4 cellular contexts compared by ENCODE assay signal in the genomic region with DNA sequence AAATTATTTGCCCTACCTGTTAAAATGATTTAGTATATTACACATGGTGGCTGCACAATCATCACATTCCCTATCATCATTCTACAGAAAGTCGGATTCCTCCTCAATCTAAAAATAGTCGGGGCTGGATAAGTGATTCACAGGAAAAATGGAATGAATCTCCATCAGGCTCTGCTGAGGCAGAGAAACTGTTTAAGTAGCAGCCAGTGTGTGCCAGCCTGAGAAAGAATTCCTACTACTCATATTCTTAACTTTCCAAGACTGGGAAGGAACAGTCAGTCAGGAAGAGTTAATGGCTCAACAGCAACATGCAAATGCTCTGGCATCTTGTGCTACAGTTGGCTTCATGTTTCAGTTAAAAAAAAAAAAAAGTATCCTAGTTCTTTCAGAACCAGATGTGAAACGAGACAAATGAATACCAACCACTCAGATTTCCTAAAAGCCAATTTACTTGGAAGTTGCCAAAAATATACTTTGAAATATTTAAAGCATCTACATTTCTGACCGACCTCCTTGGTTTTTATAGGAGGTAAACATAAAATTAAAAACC.
TF ChIP-seq lines count a peak whose summit lies in the region.

No MANE protein-coding gene starts in this region.

TF ChIP-seq in SK-N-SH, 30 proteins besides CTCF, POLR2A, EP300 and RAD21 (continued from another document and continues in another):
- TF ChIP-seq RFX5 (IDR thresholded peaks at IDR 0.05; ENCODE audit: low read length) (no peak), MAX (IDR thresholded peaks at IDR 0.05; ENCODE audit: low read depth) (no peak), PBX3 (IDR thresholded peaks at IDR 0.05) (no peak), MXI1 (IDR thresholded peaks at IDR 0.05; ENCODE audit: low read depth, low read length) (no peak), FOXJ3 (CRISPR knock-in tag; IDR thresholded peaks at IDR 0.05) (no peak), IRF3 (IDR thresholded peaks at IDR 0.05; ENCODE audit: low read depth, low read length) (no peak), SMC3 (IDR thresholded peaks at IDR 0.05; ENCODE audit: low read depth, low read length) (no peak), FOXM1 (IDR thresholded peaks at IDR 0.05; ENCODE audit: low read depth) (no peak)
- TF ChIP-seq, protein P1, sequence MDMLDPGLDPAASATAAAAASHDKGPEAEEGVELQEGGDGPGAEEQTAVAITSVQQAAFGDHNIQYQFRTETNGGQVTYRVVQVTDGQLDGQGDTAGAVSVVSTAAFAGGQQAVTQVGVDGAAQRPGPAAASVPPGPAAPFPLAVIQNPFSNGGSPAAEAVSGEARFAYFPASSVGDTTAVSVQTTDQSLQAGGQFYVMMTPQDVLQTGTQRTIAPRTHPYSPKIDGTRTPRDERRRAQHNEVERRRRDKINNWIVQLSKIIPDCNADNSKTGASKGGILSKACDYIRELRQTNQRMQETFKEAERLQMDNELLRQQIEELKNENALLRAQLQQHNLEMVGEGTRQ (IDR thresholded peaks at IDR 0.05; ENCODE audit: borderline replicate concordance, low read depth, low read length), result no peak

TF ChIP-seq in SK-N-SH treated with all-trans-retinoic acid at 6 μM for 48 hours, 23 proteins besides CTCF, POLR2A, EP300 and RAD21 (continued from another document):
- TF ChIP-seq, protein P2, sequence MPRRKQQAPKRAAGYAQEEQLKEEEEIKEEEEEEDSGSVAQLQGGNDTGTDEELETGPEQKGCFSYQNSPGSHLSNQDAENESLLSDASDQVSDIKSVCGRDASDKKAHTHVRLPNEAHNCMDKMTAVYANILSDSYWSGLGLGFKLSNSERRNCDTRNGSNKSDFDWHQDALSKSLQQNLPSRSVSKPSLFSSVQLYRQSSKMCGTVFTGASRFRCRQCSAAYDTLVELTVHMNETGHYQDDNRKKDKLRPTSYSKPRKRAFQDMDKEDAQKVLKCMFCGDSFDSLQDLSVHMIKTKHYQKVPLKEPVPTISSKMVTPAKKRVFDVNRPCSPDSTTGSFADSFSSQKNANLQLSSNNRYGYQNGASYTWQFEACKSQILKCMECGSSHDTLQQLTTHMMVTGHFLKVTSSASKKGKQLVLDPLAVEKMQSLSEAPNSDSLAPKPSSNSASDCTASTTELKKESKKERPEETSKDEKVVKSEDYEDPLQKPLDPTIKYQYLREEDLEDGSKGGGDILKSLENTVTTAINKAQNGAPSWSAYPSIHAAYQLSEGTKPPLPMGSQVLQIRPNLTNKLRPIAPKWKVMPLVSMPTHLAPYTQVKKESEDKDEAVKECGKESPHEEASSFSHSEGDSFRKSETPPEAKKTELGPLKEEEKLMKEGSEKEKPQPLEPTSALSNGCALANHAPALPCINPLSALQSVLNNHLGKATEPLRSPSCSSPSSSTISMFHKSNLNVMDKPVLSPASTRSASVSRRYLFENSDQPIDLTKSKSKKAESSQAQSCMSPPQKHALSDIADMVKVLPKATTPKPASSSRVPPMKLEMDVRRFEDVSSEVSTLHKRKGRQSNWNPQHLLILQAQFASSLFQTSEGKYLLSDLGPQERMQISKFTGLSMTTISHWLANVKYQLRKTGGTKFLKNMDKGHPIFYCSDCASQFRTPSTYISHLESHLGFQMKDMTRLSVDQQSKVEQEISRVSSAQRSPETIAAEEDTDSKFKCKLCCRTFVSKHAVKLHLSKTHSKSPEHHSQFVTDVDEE (CRISPR knock-in tag; IDR thresholded peaks at IDR 0.05), result no peak
- TF ChIP-seq GLIS3 (CRISPR knock-in tag; IDR thresholded peaks at IDR 0.05), result no peak
- TF ChIP-seq, protein P3, sequence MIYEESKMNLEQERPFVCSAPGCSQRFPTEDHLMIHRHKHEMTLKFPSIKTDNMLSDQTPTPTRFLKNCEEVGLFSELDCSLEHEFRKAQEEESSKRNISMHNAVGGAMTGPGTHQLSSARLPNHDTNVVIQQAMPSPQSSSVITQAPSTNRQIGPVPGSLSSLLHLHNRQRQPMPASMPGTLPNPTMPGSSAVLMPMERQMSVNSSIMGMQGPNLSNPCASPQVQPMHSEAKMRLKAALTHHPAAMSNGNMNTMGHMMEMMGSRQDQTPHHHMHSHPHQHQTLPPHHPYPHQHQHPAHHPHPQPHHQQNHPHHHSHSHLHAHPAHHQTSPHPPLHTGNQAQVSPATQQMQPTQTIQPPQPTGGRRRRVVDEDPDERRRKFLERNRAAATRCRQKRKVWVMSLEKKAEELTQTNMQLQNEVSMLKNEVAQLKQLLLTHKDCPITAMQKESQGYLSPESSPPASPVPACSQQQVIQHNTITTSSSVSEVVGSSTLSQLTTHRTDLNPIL (CRISPR knock-in tag; IDR thresholded peaks at IDR 0.05; ENCODE audit: low read depth), result no peak
- no peak for TF ChIP-seq SNAI2 (CRISPR knock-in tag; IDR thresholded peaks at IDR 0.05)
- TF ChIP-seq BACH2 (CRISPR knock-in tag; IDR thresholded peaks at IDR 0.05; ENCODE audit: borderline replicate concordance), result no peak
- TF ChIP-seq OSR1 (CRISPR knock-in tag; IDR thresholded peaks at IDR 0.05), result no peak
- no peak for TF ChIP-seq ZC3H10 (CRISPR knock-in tag; IDR thresholded peaks at IDR 0.05)
- no peak for TF ChIP-seq ISL1 (CRISPR knock-in tag; IDR thresholded peaks at IDR 0.05)
- TF ChIP-seq RARB (CRISPR knock-in tag; IDR thresholded peaks at IDR 0.05), result no peak
- no peak for TF ChIP-seq POU6F1 (CRISPR knock-in tag; IDR thresholded peaks at IDR 0.05; ENCODE audit: borderline replicate concordance, low read depth)

TF ChIP-seq in WTC11, 78 proteins besides CTCF, POLR2A, EP300 and RAD21 (continued from another document):
- TF ChIP-seq RELA (CRISPR knock-in tag; IDR thresholded peaks at IDR 0.05; ENCODE audit: borderline replicate concordance), result no peak
- TF ChIP-seq MAX (CRISPR knock-in tag; IDR thresholded peaks at IDR 0.05), result no peak
- TF ChIP-seq RORB (CRISPR knock-in tag; IDR thresholded peaks at IDR 0.05), result no peak
- TF ChIP-seq MXD4 (CRISPR knock-in tag; IDR thresholded peaks at IDR 0.05; ENCODE audit: borderline replicate concordance), result no peak

TF ChIP-seq in HepG2, 621 proteins besides CTCF, POLR2A, EP300 and RAD21 (continued from another document):
- no peak for TF ChIP-seq ZMAT3 (CRISPR knock-in tag; conservative IDR thresholded peaks at IDR 0.05)
- TF ChIP-seq KLF9 (CRISPR knock-in tag; IDR thresholded peaks at IDR 0.05; ENCODE audit: low read depth), result no peak
- TF ChIP-seq, protein P4, sequence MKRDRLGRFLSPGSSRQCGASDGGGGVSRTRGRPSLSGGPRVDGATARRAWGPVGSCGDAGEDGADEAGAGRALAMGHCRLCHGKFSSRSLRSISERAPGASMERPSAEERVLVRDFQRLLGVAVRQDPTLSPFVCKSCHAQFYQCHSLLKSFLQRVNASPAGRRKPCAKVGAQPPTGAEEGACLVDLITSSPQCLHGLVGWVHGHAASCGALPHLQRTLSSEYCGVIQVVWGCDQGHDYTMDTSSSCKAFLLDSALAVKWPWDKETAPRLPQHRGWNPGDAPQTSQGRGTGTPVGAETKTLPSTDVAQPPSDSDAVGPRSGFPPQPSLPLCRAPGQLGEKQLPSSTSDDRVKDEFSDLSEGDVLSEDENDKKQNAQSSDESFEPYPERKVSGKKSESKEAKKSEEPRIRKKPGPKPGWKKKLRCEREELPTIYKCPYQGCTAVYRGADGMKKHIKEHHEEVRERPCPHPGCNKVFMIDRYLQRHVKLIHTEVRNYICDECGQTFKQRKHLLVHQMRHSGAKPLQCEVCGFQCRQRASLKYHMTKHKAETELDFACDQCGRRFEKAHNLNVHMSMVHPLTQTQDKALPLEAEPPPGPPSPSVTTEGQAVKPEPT (CRISPR knock-in tag; IDR thresholded peaks at IDR 0.05; ENCODE audit: low read depth), result no peak
- TF ChIP-seq, protein P5, sequence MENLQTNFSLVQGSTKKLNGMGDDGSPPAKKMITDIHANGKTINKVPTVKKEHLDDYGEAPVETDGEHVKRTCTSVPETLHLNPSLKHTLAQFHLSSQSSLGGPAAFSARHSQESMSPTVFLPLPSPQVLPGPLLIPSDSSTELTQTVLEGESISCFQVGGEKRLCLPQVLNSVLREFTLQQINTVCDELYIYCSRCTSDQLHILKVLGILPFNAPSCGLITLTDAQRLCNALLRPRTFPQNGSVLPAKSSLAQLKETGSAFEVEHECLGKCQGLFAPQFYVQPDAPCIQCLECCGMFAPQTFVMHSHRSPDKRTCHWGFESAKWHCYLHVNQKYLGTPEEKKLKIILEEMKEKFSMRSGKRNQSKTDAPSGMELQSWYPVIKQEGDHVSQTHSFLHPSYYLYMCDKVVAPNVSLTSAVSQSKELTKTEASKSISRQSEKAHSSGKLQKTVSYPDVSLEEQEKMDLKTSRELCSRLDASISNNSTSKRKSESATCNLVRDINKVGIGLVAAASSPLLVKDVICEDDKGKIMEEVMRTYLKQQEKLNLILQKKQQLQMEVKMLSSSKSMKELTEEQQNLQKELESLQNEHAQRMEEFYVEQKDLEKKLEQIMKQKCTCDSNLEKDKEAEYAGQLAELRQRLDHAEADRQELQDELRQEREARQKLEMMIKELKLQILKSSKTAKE (CRISPR knock-in tag; IDR thresholded peaks at IDR 0.05; ENCODE audit: borderline replicate concordance), result no peak
- TF ChIP-seq ZNF205 (CRISPR knock-in tag; IDR thresholded peaks at IDR 0.05), result no peak
- TF ChIP-seq, protein P6, sequence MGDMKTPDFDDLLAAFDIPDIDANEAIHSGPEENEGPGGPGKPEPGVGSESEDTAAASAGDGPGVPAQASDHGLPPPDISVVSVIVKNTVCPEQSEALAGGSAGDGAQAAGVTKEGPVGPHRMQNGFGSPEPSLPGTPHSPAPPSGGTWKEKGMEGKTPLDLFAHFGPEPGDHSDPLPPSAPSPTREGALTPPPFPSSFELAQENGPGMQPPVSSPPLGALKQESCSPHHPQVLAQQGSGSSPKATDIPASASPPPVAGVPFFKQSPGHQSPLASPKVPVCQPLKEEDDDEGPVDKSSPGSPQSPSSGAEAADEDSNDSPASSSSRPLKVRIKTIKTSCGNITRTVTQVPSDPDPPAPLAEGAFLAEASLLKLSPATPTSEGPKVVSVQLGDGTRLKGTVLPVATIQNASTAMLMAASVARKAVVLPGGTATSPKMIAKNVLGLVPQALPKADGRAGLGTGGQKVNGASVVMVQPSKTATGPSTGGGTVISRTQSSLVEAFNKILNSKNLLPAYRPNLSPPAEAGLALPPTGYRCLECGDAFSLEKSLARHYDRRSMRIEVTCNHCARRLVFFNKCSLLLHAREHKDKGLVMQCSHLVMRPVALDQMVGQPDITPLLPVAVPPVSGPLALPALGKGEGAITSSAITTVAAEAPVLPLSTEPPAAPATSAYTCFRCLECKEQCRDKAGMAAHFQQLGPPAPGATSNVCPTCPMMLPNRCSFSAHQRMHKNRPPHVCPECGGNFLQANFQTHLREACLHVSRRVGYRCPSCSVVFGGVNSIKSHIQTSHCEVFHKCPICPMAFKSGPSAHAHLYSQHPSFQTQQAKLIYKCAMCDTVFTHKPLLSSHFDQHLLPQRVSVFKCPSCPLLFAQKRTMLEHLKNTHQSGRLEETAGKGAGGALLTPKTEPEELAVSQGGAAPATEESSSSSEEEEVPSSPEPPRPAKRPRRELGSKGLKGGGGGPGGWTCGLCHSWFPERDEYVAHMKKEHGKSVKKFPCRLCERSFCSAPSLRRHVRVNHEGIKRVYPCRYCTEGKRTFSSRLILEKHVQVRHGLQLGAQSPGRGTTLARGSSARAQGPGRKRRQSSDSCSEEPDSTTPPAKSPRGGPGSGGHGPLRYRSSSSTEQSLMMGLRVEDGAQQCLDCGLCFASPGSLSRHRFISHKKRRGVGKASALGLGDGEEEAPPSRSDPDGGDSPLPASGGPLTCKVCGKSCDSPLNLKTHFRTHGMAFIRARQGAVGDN (CRISPR knock-in tag; IDR thresholded peaks at IDR 0.05), result no peak
- no peak for TF ChIP-seq ZNF775 (CRISPR knock-in tag; IDR thresholded peaks at IDR 0.05; ENCODE audit: borderline replicate concordance)
- no peak for TF ChIP-seq AGO2 (optimal IDR thresholded peaks at IDR 0.05; ENCODE audit: low read depth, low read length)
